Comparison of ENCODE assay signal across 25 cellular contexts in genomic region chr17:39097537-39097936, GRCh38. TPM values are rescaled to one million over a fixed set of nuclear protein-coding genes. Genes with fewer than 3 reads are reported as not detected.
DNase-seq lines count a peak whose midpoint lies in the region; ATAC-seq and TF ChIP-seq lines count a peak whose summit lies in the region.
"Had no signal": no experiment of that assay in that cellular context is flagged by ENCODE, and none has a peak within 500 bp of the region (broad histone marks: within the 10 kb centered on the region; RNA-seq: fewer than 3 reads in every experiment).

No MANE protein-coding gene starts in this region.

- no peak for ATAC-seq in naive thymus-derived CD4-positive, alpha-beta T cell
- ATAC-seq in stimulated activated naive CD8-positive, alpha-beta T cell treated with anti-CD3 and anti-CD28 coated beads, Interleukin-15, Interleukin-2, amounts not matched to agents 100 U/mL and 50 U/mL, for 24 hours, result no peak
- ATAC-seq: gastroesophageal sphincter had no signal

- H3K36me3 ChIP-seq in BLaER1 (no peaks in the 10 kb centered on the region), Loucy (ENCODE audit: insufficient read depth, low read length) (no peaks in the 10 kb centered on the region), ascending aorta (no peaks in the 10 kb centered on the region)
- no peaks in the 10 kb centered on the region for H3K36me3 ChIP-seq in naive thymus-derived CD4-positive, alpha-beta T cell (ENCODE audit: control insufficient read depth in 2 of 3, insufficient read depth in 3 of 3, low read length in 3 of 3)
- H3K36me3 ChIP-seq: gastroesophageal sphincter had no signal

- no peak for DNase-seq in activated CD4-positive, alpha-beta T cell treated with anti-CD3 and anti-CD28 coated beads, Interleukin-2, amount 10 ng/mL, durations not matched to agents 7 days and 5 days
- no peak for DNase-seq in activated CD4-positive, alpha-beta T cell treated with anti-CD3 and anti-CD28 coated beads, Interleukin-2, amount 50 U/mL, for 1 hour
- DNase-seq in naive thymus-derived CD4-positive, alpha-beta T cell, result no peak
- DNase-seq in stimulated activated naive CD8-positive, alpha-beta T cell treated with anti-CD3 and anti-CD28 coated beads, Interleukin-15, Interleukin-2, amounts not matched to agents 100 U/mL and 50 U/mL, for 24 hours, result no peak
- no peak for DNase-seq in ascending aorta (ENCODE audit: low spot score in 2 of 2)
- no peak for DNase-seq in anterior cingulate cortex (lab: John Stamatoyannopoulos, UW)
- DNase-seq: H9; hypothalamus; IMR-90; mesendoderm; NCI-H1092 treated with DMSO at 0.1 percent for 48 hours; NCI-H1930; NCI-H526 treated with DMSO at 0.1 percent for 48 hours; occipital lobe; psoas muscle; SIG-M5; stimulated activated CD4-positive, alpha-beta T cell treated with anti-CD3 and anti-CD28 coated beads, Interleukin-15, amount 100 ng/mL, for 24 hours; SW 1271 had no signal

- intact Hi-C loops in naive thymus-derived CD4-positive, alpha-beta T cell (cut with micrococcal nuclease), result loop anchor here in 1 of 2 donors (10.0 kb wide), 1 partner anchor 223 kb away; the partner anchor contains the start of gene LASP1
- intact Hi-C loops in ascending aorta (cut with DNase I), result no loop called here

- H3K27me3 ChIP-seq in BLaER1, result no peaks in the 10 kb centered on the region
- H3K27me3 ChIP-seq in Loucy (ENCODE audit: insufficient read depth, low read length, poor library complexity, severe bottlenecking), result no peaks in the 10 kb centered on the region
- H3K27me3 ChIP-seq in naive thymus-derived CD4-positive, alpha-beta T cell (ENCODE audit: control insufficient read depth in 2 of 2, insufficient read depth in 2 of 2, low read length in 2 of 2), result no peaks in the 10 kb centered on the region
- no peaks in the 10 kb centered on the region for H3K27me3 ChIP-seq in ascending aorta
- H3K27me3 ChIP-seq: gastroesophageal sphincter had no signal

- H3K27ac Mint-ChIP-seq in activated CD4-positive, alpha-beta T cell treated with anti-CD3 and anti-CD28 coated beads, Interleukin-2, amount 10 ng/mL, durations not matched to agents 7 days and 5 days, result peak overlapping the region; percentile 96
- peak overlapping the region in 8 of 9 donors; percentile 85 to 97 (median 96) for H3K27ac Mint-ChIP-seq in naive thymus-derived CD4-positive, alpha-beta T cell

- H3K4me1 Mint-ChIP-seq in activated CD4-positive, alpha-beta T cell treated with anti-CD3 and anti-CD28 coated beads, Interleukin-2, amount 10 ng/mL, durations not matched to agents 7 days and 5 days, result peaks cover 73% of the 10 kb centered on the region
- H3K4me1 Mint-ChIP-seq in naive thymus-derived CD4-positive, alpha-beta T cell, result peaks cover 50 to 96% (median 88%) of the 10 kb centered on the region in 7 donors

- no peak overlapping the region for H2AFZ ChIP-seq in Loucy (ENCODE audit: low read length)

- H3K36me3 Mint-ChIP-seq in activated CD4-positive, alpha-beta T cell treated with anti-CD3 and anti-CD28 coated beads, Interleukin-2, amount 10 ng/mL, durations not matched to agents 7 days and 5 days (ENCODE audit: low read depth), result peaks cover 1% of the 10 kb centered on the region
- H3K36me3 Mint-ChIP-seq in naive thymus-derived CD4-positive, alpha-beta T cell, result peaks cover 0 to 5% (median 0%) of the 10 kb centered on the region in 5 donors
- H3K36me3 Mint-ChIP-seq: activated naive CD4-positive, alpha-beta T cell treated with anti-CD3 and anti-CD28 coated beads, Interleukin-2, amount 50 U/mL, for 72 hours had no signal

- no peaks in the 10 kb centered on the region for H3K27me3 Mint-ChIP-seq in activated CD4-positive, alpha-beta T cell treated with anti-CD3 and anti-CD28 coated beads, Interleukin-2, amount 10 ng/mL, durations not matched to agents 7 days and 5 days
- H3K27me3 Mint-ChIP-seq in naive thymus-derived CD4-positive, alpha-beta T cell, result peaks cover 0 to 3% (median 0%) of the 10 kb centered on the region in 5 donors

- H4K20me1 ChIP-seq in BLaER1 (no peaks in the 10 kb centered on the region), Loucy (ENCODE audit: insufficient read depth, low read length, poor library complexity, severe bottlenecking) (no peaks in the 10 kb centered on the region)

- POLR2A ChIA-PET in activated CD4-positive, alpha-beta T cell treated with anti-CD3 and anti-CD28 coated beads, Interleukin-2, amount 10 ng/mL, durations not matched to agents 7 days and 5 days (lab: Charles Lee), result no interaction called here
- POLR2A ChIA-PET in naive thymus-derived CD4-positive, alpha-beta T cell (lab: Charles Lee), result interaction anchor here (0.6 to 1.9 kb wide), 4 partner anchors 10 to 115 kb away, joined by 3 to 12 read pairs (median 6); no protein-coding TSS in a partner anchor

- H3K4me3 Mint-ChIP-seq in activated CD4-positive, alpha-beta T cell treated with anti-CD3 and anti-CD28 coated beads, Interleukin-2, amount 10 ng/mL, durations not matched to agents 7 days and 5 days, result peak overlapping the region; percentile 71
- peak overlapping the region in 9 of 10 donors; percentile 70 to 92 (median 81) for H3K4me3 Mint-ChIP-seq in naive thymus-derived CD4-positive, alpha-beta T cell
- H3K4me3 Mint-ChIP-seq: H9 had no signal

- no peak for TF ChIP-seq CTCF in Loucy (conservative IDR thresholded peaks at IDR 0.05; ENCODE audit: low read length)
- no peak for TF ChIP-seq CTCF in ascending aorta (IDR thresholded peaks at IDR 0.05)

- CTCF ChIA-PET in activated CD4-positive, alpha-beta T cell treated with anti-CD3 and anti-CD28 coated beads, Interleukin-2, amount 10 ng/mL, durations not matched to agents 7 days and 5 days (lab: Charles Lee), result interaction anchor here (0.7 kb wide), 1 partner anchor 13 kb away, joined by 3 read pairs; no protein-coding TSS in a partner anchor
- CTCF ChIA-PET in naive thymus-derived CD4-positive, alpha-beta T cell (lab: Charles Lee), result interaction anchor here (1.0 to 5.6 kb wide), 3 partner anchors 48 to 74 kb away, joined by 4 to 38 read pairs (median 4); partner anchors contain the start of gene PLXDC1

- no peaks in the 10 kb centered on the region for H3K79me2 ChIP-seq in Loucy (ENCODE audit: insufficient read depth, low read length)

- no peaks in the 10 kb centered on the region for H3K9me2 ChIP-seq in Loucy (replicated peaks; ENCODE audit: low read depth, low read length)

- H3K4me1 ChIP-seq in BLaER1 (peaks cover 100% of the 10 kb centered on the region), Loucy (ENCODE audit: insufficient read depth, low read length, poor library complexity, severe bottlenecking) (peaks cover 53% of the 10 kb centered on the region), ascending aorta (peaks cover 0 to 9% of the 10 kb centered on the region in 2 donors)
- peaks cover 43 to 86% of the 10 kb centered on the region in 2 donors for H3K4me1 ChIP-seq in naive thymus-derived CD4-positive, alpha-beta T cell (ENCODE audit: control insufficient read depth in 2 of 2, insufficient read depth in 2 of 2, low read length in 2 of 2)
- H3K4me1 ChIP-seq: psoas muscle had no signal

- H3K9me3 Mint-ChIP-seq in activated CD4-positive, alpha-beta T cell treated with anti-CD3 and anti-CD28 coated beads, Interleukin-2, amount 10 ng/mL, durations not matched to agents 7 days and 5 days, result no peaks in the 10 kb centered on the region
- H3K9me3 Mint-ChIP-seq in naive thymus-derived CD4-positive, alpha-beta T cell, result no peaks in the 10 kb centered on the region
- H3K9me3 Mint-ChIP-seq: activated naive CD4-positive, alpha-beta T cell treated with anti-CD3 and anti-CD28 coated beads, Interleukin-2, amount 50 U/mL, for 72 hours; H9 had no signal

- no peak overlapping the region for H3K4me3 ChIP-seq in BLaER1
- H3K4me3 ChIP-seq in Loucy (ENCODE audit: low read length, poor library complexity, severe bottlenecking), result peak overlapping the region; percentile 67
- peak overlapping the region; percentile 53 for H3K4me3 ChIP-seq in naive thymus-derived CD4-positive, alpha-beta T cell (ENCODE audit: low read length)
- no peak overlapping the region for H3K4me3 ChIP-seq in ascending aorta
- H3K4me3 ChIP-seq: gastroesophageal sphincter, GM12878, psoas muscle had no signal

- H3K4me2 ChIP-seq in BLaER1 (peak overlapping the region; percentile 95), Loucy (ENCODE audit: low read depth, low read length, poor library complexity, severe bottlenecking) (peak overlapping the region; percentile 83)

- H3K27ac ChIP-seq in BLaER1, result no peak overlapping the region
- peak overlapping the region; percentile 57 for H3K27ac ChIP-seq in naive thymus-derived CD4-positive, alpha-beta T cell (ENCODE audit: low read depth, low read length)
- H3K27ac ChIP-seq in ascending aorta, result no peak overlapping the region
- H3K27ac ChIP-seq: psoas muscle had no signal

- H3K9me3 ChIP-seq in BLaER1, result no peaks in the 10 kb centered on the region
- H3K9me3 ChIP-seq in Loucy (ENCODE audit: insufficient read depth, low read depth, low read length), result no peaks in the 10 kb centered on the region
- no peaks in the 10 kb centered on the region for H3K9me3 ChIP-seq in naive thymus-derived CD4-positive, alpha-beta T cell (ENCODE audit: control insufficient read depth in 2 of 3, low read length in 3 of 3)
- H3K9me3 ChIP-seq in ascending aorta, result no peaks in the 10 kb centered on the region
- H3K9me3 ChIP-seq: gastroesophageal sphincter, psoas muscle had no signal

- H3K9ac ChIP-seq in BLaER1 (no peak overlapping the region), Loucy (ENCODE audit: low read depth, low read length, poor library complexity, severe bottlenecking) (peak overlapping the region; percentile 71)

- peaks cover 15% of the 10 kb centered on the region for H3F3A ChIP-seq in Loucy (ENCODE audit: low read depth)

RNA-seq across cellular contexts. Expression of gene PLXDC1, which starts 53.9 kb away (rescaled TPM):
- 1 to 10 TPM; 6.0 to 6.3 TPM for total RNA-seq in activated CD4-positive, alpha-beta T cell treated with anti-CD3 and anti-CD28 coated beads, Interleukin-2, amount 10 ng/mL, durations not matched to agents 7 days and 5 days
- total RNA-seq in naive thymus-derived CD4-positive, alpha-beta T cell, result 10 to 100 TPM in 4 of 5 experiments, 1 to 10 TPM in 1; 2.3 to 55.7 (median 31.8) TPM
- 10 to 100 TPM; 19.3 to 22.5 TPM for polyA plus RNA-seq in naive thymus-derived CD4-positive, alpha-beta T cell
- total RNA-seq in ascending aorta, result 23.8 TPM
- total RNA-seq: B cell, dermis microvascular lymphatic vessel endothelial cell, GM12878 had no signal

Comparison
In these comparisons a context has a peak if more than half of its experiments do, and no peak if none do; other contexts are left out.
1. H3K4me3 ChIP-seq: peak in Loucy (single experiment) and naive thymus-derived CD4-positive, alpha-beta T cell (single experiment); none in BLaER1 (single experiment) and ascending aorta (0 of 2).